Comparison of ENCODE assay signal across 8 cellular contexts in genomic region chr11:116879789-116880402, GRCh38. TPM values are rescaled to one million over a fixed set of nuclear protein-coding genes. Genes with fewer than 3 reads are reported as not detected.
DNase-seq lines count a peak whose midpoint lies in the region; ATAC-seq and TF ChIP-seq lines count a peak whose summit lies in the region.

No MANE protein-coding gene starts in this region.

- no peaks in the 10 kb centered on the region for H3K27me3 ChIP-seq in left lung
- no peaks in the 10 kb centered on the region for H3K27me3 ChIP-seq in tibial artery

- ATAC-seq in activated CD8-positive, alpha-beta memory T cell treated with anti-CD3 and anti-CD28 coated beads, Interleukin-2, amount 10 ng/mL, durations not matched to agents 7 days and 5 days: peak; percentile 86
- ATAC-seq in left lung: peak; percentile 97

- H3K4me3 ChIP-seq in choroid plexus epithelial cell (ENCODE audit: low read depth, low read length): no peak overlapping the region
- H3K4me3 ChIP-seq in left lung: no peak overlapping the region
- H3K4me3 ChIP-seq in tibial artery: no peak overlapping the region

- CTCF ChIA-PET in activated CD8-positive, alpha-beta memory T cell treated with anti-CD3 and anti-CD28 coated beads, Interleukin-2, amount 10 ng/mL, durations not matched to agents 7 days and 5 days (lab: Charles Lee): interaction anchor here (0.5 to 5.2 kb wide), 26 partner anchors 8 to 347 kb away, joined by 3 to 49 read pairs (median 4); partner anchors contain the start of genes APOA5 and SIK3

- H3K36me3 ChIP-seq in left lung (peaks cover 0 to 22% of the 10 kb centered on the region in 2 donors), tibial artery (peaks cover 4 to 23% (median 11%) of the 10 kb centered on the region in 3 donors)

- H3K36me3 Mint-ChIP-seq in activated CD8-positive, alpha-beta memory T cell treated with anti-CD3 and anti-CD28 coated beads, Interleukin-2, amount 10 ng/mL, durations not matched to agents 7 days and 5 days: peaks cover 6% of the 10 kb centered on the region

- H3K27me3 Mint-ChIP-seq in activated CD8-positive, alpha-beta memory T cell treated with anti-CD3 and anti-CD28 coated beads, Interleukin-2, amount 10 ng/mL, durations not matched to agents 7 days and 5 days: no peaks in the 10 kb centered on the region

- TF ChIP-seq CTCF in choroid plexus epithelial cell (conservative IDR thresholded peaks at IDR 0.05; ENCODE audit: low read depth, low read length) (peak; percentile 85), left lung (IDR thresholded peaks at IDR 0.05) (peak; percentile 57 to 69), tibial artery (IDR thresholded peaks at IDR 0.05) (peak; percentile 60 to 70)

- H3K27ac ChIP-seq in left lung (no peak overlapping the region), tibial artery (no peak overlapping the region)

- intact Hi-C loops in left lung (cut with DNase I) (loop anchor here in 1 of 2 donors (5.0 kb wide), 1 partner anchor 222 kb away; no protein-coding TSS in a partner anchor), tibial artery (cut with DNase I; ENCODE audit: low total_unique reads) (loop anchor here (10.0 kb wide), 1 partner anchor 355 kb away; the partner anchor contains the start of genes PCSK7 and RNF214)

- H3K9me3 Mint-ChIP-seq in activated CD8-positive, alpha-beta memory T cell treated with anti-CD3 and anti-CD28 coated beads, Interleukin-2, amount 10 ng/mL, durations not matched to agents 7 days and 5 days (ENCODE audit: low read depth): no peaks in the 10 kb centered on the region

- H3K9me3 ChIP-seq in left lung (no peaks in the 10 kb centered on the region), tibial artery (no peaks in the 10 kb centered on the region)

- no peak overlapping the region for H3K27ac Mint-ChIP-seq in activated CD8-positive, alpha-beta memory T cell treated with anti-CD3 and anti-CD28 coated beads, Interleukin-2, amount 10 ng/mL, durations not matched to agents 7 days and 5 days

- no peak for DNase-seq in activated CD8-positive, alpha-beta memory T cell treated with anti-CD3 and anti-CD28 coated beads, Interleukin-2, amount 10 ng/mL, durations not matched to agents 7 days and 5 days
- DNase-seq in activated CD8-positive, alpha-beta memory T cell treated with anti-CD3 and anti-CD28 coated beads for 24 hours: no peak
- DNase-seq in KG1 (lab: John Stamatoyannopoulos, UW) (peak; percentile 29), OCI-M1 (lab: John Stamatoyannopoulos, UW) (peak; percentile 89), choroid plexus epithelial cell (ENCODE audit: low read depth) (peak; percentile 92), left lung (no peak), tibial artery (no peak), NCI-H128 (lab: John Stamatoyannopoulos, UW; ENCODE audit: unreplicated experiment) (no peak)

- H3K4me1 Mint-ChIP-seq in activated CD8-positive, alpha-beta memory T cell treated with anti-CD3 and anti-CD28 coated beads, Interleukin-2, amount 10 ng/mL, durations not matched to agents 7 days and 5 days: peaks cover 9% of the 10 kb centered on the region

- H3K4me3 Mint-ChIP-seq in activated CD8-positive, alpha-beta memory T cell treated with anti-CD3 and anti-CD28 coated beads, Interleukin-2, amount 10 ng/mL, durations not matched to agents 7 days and 5 days: no peak overlapping the region

- peaks cover 4 to 7% of the 10 kb centered on the region in 2 donors for H3K4me1 ChIP-seq in left lung
- H3K4me1 ChIP-seq in tibial artery: peaks cover 0 to 3% (median 0%) of the 10 kb centered on the region in 4 donors

RNA-seq across cellular contexts. Expression of gene APOA1, which starts 42.5 kb away (rescaled TPM):
- under 1 TPM in 1 of 2 experiments, not detected in 1; 0.23 TPM for total RNA-seq in activated CD8-positive, alpha-beta memory T cell treated with anti-CD3 and anti-CD28 coated beads, Interleukin-2, amount 10 ng/mL, durations not matched to agents 7 days and 5 days
- under 1 TPM; 0.50 to 0.90 TPM for total RNA-seq in left lung

RNA-seq across cellular contexts. Expression of gene APOC3, which starts 50.2 kb away (rescaled TPM):
- not detected for total RNA-seq in activated CD8-positive, alpha-beta memory T cell treated with anti-CD3 and anti-CD28 coated beads, Interleukin-2, amount 10 ng/mL, durations not matched to agents 7 days and 5 days
- not detected for total RNA-seq in left lung

RNA-seq across cellular contexts. Expression of gene APOA4, which starts 56.8 kb away (rescaled TPM):
- total RNA-seq in activated CD8-positive, alpha-beta memory T cell treated with anti-CD3 and anti-CD28 coated beads, Interleukin-2, amount 10 ng/mL, durations not matched to agents 7 days and 5 days: not detected
- total RNA-seq in left lung: not detected

Comparison
In these comparisons a context has a peak if more than half of its experiments do, and no peak if none do; other contexts are left out.
1. DNase-seq: peak in KG1 (single experiment), OCI-M1 (single experiment) and choroid plexus epithelial cell (single experiment); none in activated CD8-positive, alpha-beta memory T cell treated with anti-CD3 and anti-CD28 coated beads, Interleukin-2, amount 10 ng/mL, durations not matched to agents 7 days and 5 days (single experiment), activated CD8-positive, alpha-beta memory T cell treated with anti-CD3 and anti-CD28 coated beads for 24 hours (single experiment), left lung (0 of 2), tibial artery (0 of 2) and NCI-H128 (single experiment).
2. Peak in every context shown above with its lines, with median percentiles within 50 percentile points of each other: CTCF ChIP-seq.